12 cellular contexts compared by ENCODE assay signal in genomic region chr4:3384771-3385701, GRCh38. TPM values are rescaled to one million over a fixed set of nuclear protein-coding genes. Genes with fewer than 3 reads are reported as not detected.
DNase-seq lines count a peak whose midpoint lies in the region; ATAC-seq, FAIRE-seq and TF ChIP-seq lines count a peak whose summit lies in the region.
"Had no signal": no experiment of that assay in that cellular context is flagged by ENCODE, and none has a peak within 500 bp of the region (broad histone marks: within the 10 kb centered on the region; RNA-seq: fewer than 3 reads in every experiment).

No MANE protein-coding gene starts in this region.

- H3K4me1 Mint-ChIP-seq in astrocyte (ENCODE audit: low read depth, unreplicated experiment): peaks cover 33% of the 10 kb centered on the region

- H3K4me2 ChIP-seq in astrocyte (ENCODE audit: low read length): peak overlapping the region; percentile 21

- H3K9ac ChIP-seq in astrocyte (ENCODE audit: low read length): peak overlapping the region; percentile 10

- no peak for ATAC-seq in GM21528 (IDR thresholded peaks at IDR 0.05; ENCODE audit: low FRiP score, unreplicated experiment)

- no peak for FAIRE-seq in astrocyte (lab: Jason Lieb, UNC)

- peak; percentile 67 for DNase-seq in HPDE6-E6E7 (ENCODE audit: extremely low spot score)
- no peak for DNase-seq in astrocyte (ENCODE audit: low read depth)
- DNase-seq in effector memory CD4-positive, alpha-beta T cell: no peak
- DNase-seq in NCI-H2029 (lab: John Stamatoyannopoulos, UW): no peak
- no peak for DNase-seq in NCI-H2227 treated with DMSO at 0.1 percent for 48 hours (lab: John Stamatoyannopoulos, UW)
- DNase-seq: central memory CD4-positive, alpha-beta T cell; islet precursor cell; WERI-Rb-1 had no signal

- H3K36me3 ChIP-seq in astrocyte (ENCODE audit: insufficient read depth, low read length): no peaks in the 10 kb centered on the region
- H3K36me3 ChIP-seq in effector memory CD4-positive, alpha-beta T cell (ENCODE audit: control insufficient read depth, insufficient read depth, low read length): no peaks in the 10 kb centered on the region
- H3K36me3 ChIP-seq: WERI-Rb-1 had no signal

- peaks cover 15% of the 10 kb centered on the region for H3K36me3 Mint-ChIP-seq in astrocyte (ENCODE audit: low read depth, unreplicated experiment)

- H2AFZ ChIP-seq in astrocyte (ENCODE audit: low read depth, low read length): no peak overlapping the region

- H3K4me3 Mint-ChIP-seq in astrocyte (ENCODE audit: unreplicated experiment): no peak overlapping the region

- H3K27me3 Mint-ChIP-seq in astrocyte (ENCODE audit: low read depth, unreplicated experiment): no peaks in the 10 kb centered on the region

- H3K4me3 ChIP-seq in astrocyte (ENCODE audit: insufficient read depth, low read depth, low read length) (no peak overlapping the region), skin epidermis (peak overlapping the region; percentile 6 to 48 (median 25))
- no peak overlapping the region for H3K4me3 ChIP-seq in effector memory CD4-positive, alpha-beta T cell (ENCODE audit: insufficient read depth, low read depth, low read length, poor library complexity, severe bottlenecking)

- H3K9me3 Mint-ChIP-seq in astrocyte (ENCODE audit: unreplicated experiment): peaks cover 13% of the 10 kb centered on the region

- H3K79me2 ChIP-seq in astrocyte (ENCODE audit: insufficient read depth, low read length): peaks cover 11% of the 10 kb centered on the region

- H3K27ac ChIP-seq in astrocyte (ENCODE audit: low read depth, low read length): no peak overlapping the region
- peak overlapping the region; percentile 80 for H3K27ac ChIP-seq in layer of hippocampus (ENCODE audit: low read depth, low read length)
- H3K27ac ChIP-seq in skin epidermis: peak overlapping the region; percentile 74 to 98 (median 91)
- H3K27ac ChIP-seq in effector memory CD4-positive, alpha-beta T cell (ENCODE audit: insufficient read depth, low read length, poor library complexity, severe bottlenecking): no peak overlapping the region
- H3K27ac ChIP-seq: WERI-Rb-1 had no signal

- H3K9me3 ChIP-seq in astrocyte (ENCODE audit: insufficient read depth, low read depth, low read length): peaks cover 6% of the 10 kb centered on the region
- no peaks in the 10 kb centered on the region for H3K9me3 ChIP-seq in effector memory CD4-positive, alpha-beta T cell (ENCODE audit: control insufficient read depth, low read length)

- peaks cover 42% of the 10 kb centered on the region for H3K4me1 ChIP-seq in astrocyte (ENCODE audit: insufficient read depth, low read length)
- no peaks in the 10 kb centered on the region for H3K4me1 ChIP-seq in effector memory CD4-positive, alpha-beta T cell (ENCODE audit: control insufficient read depth, insufficient read depth, low read length, poor library complexity, severe bottlenecking)

- H3K27me3 ChIP-seq in astrocyte (ENCODE audit: insufficient read depth, low read length) (no peaks in the 10 kb centered on the region), layer of hippocampus (ENCODE audit: control insufficient read depth, insufficient read depth, low read length) (no peaks in the 10 kb centered on the region)
- no peaks in the 10 kb centered on the region for H3K27me3 ChIP-seq in effector memory CD4-positive, alpha-beta T cell (replicated peaks; ENCODE audit: control insufficient read depth, insufficient read depth, low read length, poor library complexity, severe bottlenecking)

- TF ChIP-seq CTCF in astrocyte (IDR thresholded peaks at IDR 0.05; ENCODE audit: insufficient read depth, low read depth, low read length): no peak

- H3K27ac Mint-ChIP-seq in astrocyte (ENCODE audit: unreplicated experiment): peak overlapping the region; percentile 58

- H4K20me1 ChIP-seq in astrocyte (ENCODE audit: insufficient read depth, low read length): no peaks in the 10 kb centered on the region

RNA-seq across cellular contexts. Expression of gene HGFAC, which starts 56.7 kb away (rescaled TPM):
- total RNA-seq in astrocyte: 0.38 and 0.52 TPM in 2 replicates
- total RNA-seq: NCI-H460 had no signal

Comparison
In these comparisons a context has a peak if more than half of its experiments do, and no peak if none do; other contexts are left out.
1. H3K27ac ChIP-seq: peak in layer of hippocampus (single experiment) and skin epidermis (21 of 21); none in astrocyte (single experiment) and effector memory CD4-positive, alpha-beta T cell (single experiment).
2. H3K4me3 ChIP-seq: peak in skin epidermis (7 of 7); none in astrocyte (single experiment) and effector memory CD4-positive, alpha-beta T cell (single experiment).